In the genomic region with DNA sequence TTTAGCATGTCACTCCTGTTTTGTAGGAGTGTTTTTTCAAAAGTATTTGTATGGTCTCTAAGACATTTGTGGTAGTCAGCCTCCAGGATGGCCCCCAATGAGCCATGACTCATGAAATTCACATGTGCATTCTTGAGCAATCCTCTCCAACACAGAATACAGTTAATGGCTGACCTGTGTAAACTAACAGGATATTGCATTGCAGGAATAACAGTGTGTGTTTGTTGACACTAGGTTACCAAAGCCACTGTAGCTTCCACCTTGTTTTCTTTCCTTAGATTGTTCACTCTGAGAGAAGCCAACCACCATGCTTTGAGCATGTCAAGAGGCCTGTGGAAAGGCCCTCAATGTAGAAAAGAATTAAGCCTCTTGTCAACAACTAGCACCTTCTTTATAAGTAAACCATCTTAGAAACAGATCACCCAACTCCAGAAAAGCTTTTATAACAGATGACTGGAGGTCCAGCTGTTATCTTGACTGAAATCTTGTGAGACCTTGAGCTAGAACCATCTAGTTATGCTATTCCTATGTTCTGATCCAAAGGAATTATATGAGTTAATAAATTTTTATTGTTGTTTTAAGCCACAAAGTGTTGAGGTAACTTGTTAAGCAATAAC, we compare ENCODE assay signal across 1 cellular context.
TF ChIP-seq lines count a peak whose summit lies in the region.

No MANE protein-coding gene starts in this region.

TF ChIP-seq in HepG2, 621 proteins besides CTCF, POLR2A, EP300 and RAD21 (continued from another document and continues in another):
- TF ChIP-seq ZNF687 (CRISPR knock-in tag; IDR thresholded peaks at IDR 0.05) (no peak), ZBTB3 (CRISPR knock-in tag; IDR thresholded peaks at IDR 0.05; ENCODE audit: borderline replicate concordance, low read depth) (0 out of 2 replicates have a peak, but pooled peaks have one; percentile 53), TSC22D2 (CRISPR knock-in tag; IDR thresholded peaks at IDR 0.05; ENCODE audit: borderline replicate concordance) (no peak), NR2C2 (CRISPR knock-in tag; IDR thresholded peaks at IDR 0.05; ENCODE audit: borderline replicate concordance) (peak; percentile 65), U2AF2 (IDR thresholded peaks at IDR 0.05; ENCODE audit: low read depth, low read length) (no peak), ARNT2 (CRISPR knock-in tag; IDR thresholded peaks at IDR 0.05; ENCODE audit: low read depth) (0 out of 2 replicates have a peak, but pooled peaks have one; percentile 62), DBP (CRISPR knock-in tag; IDR thresholded peaks at IDR 0.05; ENCODE audit: not compliant biosample characterization) (no peak), ZNF839 (CRISPR knock-in tag; IDR thresholded peaks at IDR 0.05; ENCODE audit: borderline replicate concordance) (no peak), ZNF124 (CRISPR knock-in tag; IDR thresholded peaks at IDR 0.05) (peak; percentile 32; the same call in 1 of the 2 replicates), SKI (IDR thresholded peaks at IDR 0.05; ENCODE audit: partially characterized antibody) (peak; percentile 52), MLLT10 (CRISPR knock-in tag; IDR thresholded peaks at IDR 0.05) (no peak), GFI1 (CRISPR knock-in tag; IDR thresholded peaks at IDR 0.05; ENCODE audit: borderline replicate concordance) (no peak), ZNF556 (CRISPR knock-in tag; IDR thresholded peaks at IDR 0.05; ENCODE audit: borderline replicate concordance) (peak; percentile 71; the same call in 1 of the 2 replicates), DPF2 (CRISPR knock-in tag; IDR thresholded peaks at IDR 0.05; ENCODE audit: borderline replicate concordance, low read depth) (peak; percentile 85), TAF15 (IDR thresholded peaks at IDR 0.05; ENCODE audit: low read depth, low read length, poor library complexity, severe bottlenecking) (no peak), STAT5B (CRISPR knock-in tag; IDR thresholded peaks at IDR 0.05) (peak; percentile 84; the same call in 1 of the 2 replicates), NONO (IDR thresholded peaks at IDR 0.05) (no peak), NONO (CRISPR knock-in tag; conservative IDR thresholded peaks at IDR 0.05) (peak; percentile 61; the same call in 1 of the 2 replicates), ZNF782 (CRISPR knock-in tag; IDR thresholded peaks at IDR 0.05; ENCODE audit: borderline replicate concordance) (no peak), SKIL (CRISPR knock-in tag; IDR thresholded peaks at IDR 0.05; ENCODE audit: borderline replicate concordance) (peak; percentile 46; the same call in 1 of the 2 replicates), GTF3A (CRISPR knock-in tag; conservative IDR thresholded peaks at IDR 0.05) (no peak), ZNF607 (CRISPR knock-in tag; IDR thresholded peaks at IDR 0.05; ENCODE audit: borderline replicate concordance) (peak; percentile 59; the same call in 1 of the 2 replicates)
- TF ChIP-seq, protein P1, sequence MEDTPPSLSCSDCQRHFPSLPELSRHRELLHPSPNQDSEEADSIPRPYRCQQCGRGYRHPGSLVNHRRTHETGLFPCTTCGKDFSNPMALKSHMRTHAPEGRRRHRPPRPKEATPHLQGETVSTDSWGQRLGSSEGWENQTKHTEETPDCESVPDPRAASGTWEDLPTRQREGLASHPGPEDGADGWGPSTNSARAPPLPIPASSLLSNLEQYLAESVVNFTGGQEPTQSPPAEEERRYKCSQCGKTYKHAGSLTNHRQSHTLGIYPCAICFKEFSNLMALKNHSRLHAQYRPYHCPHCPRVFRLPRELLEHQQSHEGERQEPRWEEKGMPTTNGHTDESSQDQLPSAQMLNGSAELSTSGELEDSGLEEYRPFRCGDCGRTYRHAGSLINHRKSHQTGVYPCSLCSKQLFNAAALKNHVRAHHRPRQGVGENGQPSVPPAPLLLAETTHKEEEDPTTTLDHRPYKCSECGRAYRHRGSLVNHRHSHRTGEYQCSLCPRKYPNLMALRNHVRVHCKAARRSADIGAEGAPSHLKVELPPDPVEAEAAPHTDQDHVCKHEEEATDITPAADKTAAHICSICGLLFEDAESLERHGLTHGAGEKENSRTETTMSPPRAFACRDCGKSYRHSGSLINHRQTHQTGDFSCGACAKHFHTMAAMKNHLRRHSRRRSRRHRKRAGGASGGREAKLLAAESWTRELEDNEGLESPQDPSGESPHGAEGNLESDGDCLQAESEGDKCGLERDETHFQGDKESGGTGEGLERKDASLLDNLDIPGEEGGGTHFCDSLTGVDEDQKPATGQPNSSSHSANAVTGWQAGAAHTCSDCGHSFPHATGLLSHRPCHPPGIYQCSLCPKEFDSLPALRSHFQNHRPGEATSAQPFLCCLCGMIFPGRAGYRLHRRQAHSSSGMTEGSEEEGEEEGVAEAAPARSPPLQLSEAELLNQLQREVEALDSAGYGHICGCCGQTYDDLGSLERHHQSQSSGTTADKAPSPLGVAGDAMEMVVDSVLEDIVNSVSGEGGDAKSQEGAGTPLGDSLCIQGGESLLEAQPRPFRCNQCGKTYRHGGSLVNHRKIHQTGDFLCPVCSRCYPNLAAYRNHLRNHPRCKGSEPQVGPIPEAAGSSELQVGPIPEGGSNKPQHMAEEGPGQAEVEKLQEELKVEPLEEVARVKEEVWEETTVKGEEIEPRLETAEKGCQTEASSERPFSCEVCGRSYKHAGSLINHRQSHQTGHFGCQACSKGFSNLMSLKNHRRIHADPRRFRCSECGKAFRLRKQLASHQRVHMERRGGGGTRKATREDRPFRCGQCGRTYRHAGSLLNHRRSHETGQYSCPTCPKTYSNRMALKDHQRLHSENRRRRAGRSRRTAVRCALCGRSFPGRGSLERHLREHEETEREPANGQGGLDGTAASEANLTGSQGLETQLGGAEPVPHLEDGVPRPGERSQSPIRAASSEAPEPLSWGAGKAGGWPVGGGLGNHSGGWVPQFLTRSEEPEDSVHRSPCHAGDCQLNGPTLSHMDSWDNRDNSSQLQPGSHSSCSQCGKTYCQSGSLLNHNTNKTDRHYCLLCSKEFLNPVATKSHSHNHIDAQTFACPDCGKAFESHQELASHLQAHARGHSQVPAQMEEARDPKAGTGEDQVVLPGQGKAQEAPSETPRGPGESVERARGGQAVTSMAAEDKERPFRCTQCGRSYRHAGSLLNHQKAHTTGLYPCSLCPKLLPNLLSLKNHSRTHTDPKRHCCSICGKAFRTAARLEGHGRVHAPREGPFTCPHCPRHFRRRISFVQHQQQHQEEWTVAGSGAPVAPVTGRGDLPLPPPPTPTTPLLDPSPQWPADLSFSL (CRISPR knock-in tag; IDR thresholded peaks at IDR 0.05): no peak
- TF ChIP-seq, protein P2, sequence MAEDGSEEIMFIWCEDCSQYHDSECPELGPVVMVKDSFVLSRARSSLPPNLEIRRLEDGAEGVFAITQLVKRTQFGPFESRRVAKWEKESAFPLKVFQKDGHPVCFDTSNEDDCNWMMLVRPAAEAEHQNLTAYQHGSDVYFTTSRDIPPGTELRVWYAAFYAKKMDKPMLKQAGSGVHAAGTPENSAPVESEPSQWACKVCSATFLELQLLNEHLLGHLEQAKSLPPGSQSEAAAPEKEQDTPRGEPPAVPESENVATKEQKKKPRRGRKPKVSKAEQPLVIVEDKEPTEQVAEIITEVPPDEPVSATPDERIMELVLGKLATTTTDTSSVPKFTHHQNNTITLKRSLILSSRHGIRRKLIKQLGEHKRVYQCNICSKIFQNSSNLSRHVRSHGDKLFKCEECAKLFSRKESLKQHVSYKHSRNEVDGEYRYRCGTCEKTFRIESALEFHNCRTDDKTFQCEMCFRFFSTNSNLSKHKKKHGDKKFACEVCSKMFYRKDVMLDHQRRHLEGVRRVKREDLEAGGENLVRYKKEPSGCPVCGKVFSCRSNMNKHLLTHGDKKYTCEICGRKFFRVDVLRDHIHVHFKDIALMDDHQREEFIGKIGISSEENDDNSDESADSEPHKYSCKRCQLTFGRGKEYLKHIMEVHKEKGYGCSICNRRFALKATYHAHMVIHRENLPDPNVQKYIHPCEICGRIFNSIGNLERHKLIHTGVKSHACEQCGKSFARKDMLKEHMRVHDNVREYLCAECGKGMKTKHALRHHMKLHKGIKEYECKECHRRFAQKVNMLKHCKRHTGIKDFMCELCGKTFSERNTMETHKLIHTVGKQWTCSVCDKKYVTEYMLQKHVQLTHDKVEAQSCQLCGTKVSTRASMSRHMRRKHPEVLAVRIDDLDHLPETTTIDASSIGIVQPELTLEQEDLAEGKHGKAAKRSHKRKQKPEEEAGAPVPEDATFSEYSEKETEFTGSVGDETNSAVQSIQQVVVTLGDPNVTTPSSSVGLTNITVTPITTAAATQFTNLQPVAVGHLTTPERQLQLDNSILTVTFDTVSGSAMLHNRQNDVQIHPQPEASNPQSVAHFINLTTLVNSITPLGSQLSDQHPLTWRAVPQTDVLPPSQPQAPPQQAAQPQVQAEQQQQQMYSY (CRISPR knock-in tag; IDR thresholded peaks at IDR 0.05): no peak
- TF ChIP-seq, protein P3, sequence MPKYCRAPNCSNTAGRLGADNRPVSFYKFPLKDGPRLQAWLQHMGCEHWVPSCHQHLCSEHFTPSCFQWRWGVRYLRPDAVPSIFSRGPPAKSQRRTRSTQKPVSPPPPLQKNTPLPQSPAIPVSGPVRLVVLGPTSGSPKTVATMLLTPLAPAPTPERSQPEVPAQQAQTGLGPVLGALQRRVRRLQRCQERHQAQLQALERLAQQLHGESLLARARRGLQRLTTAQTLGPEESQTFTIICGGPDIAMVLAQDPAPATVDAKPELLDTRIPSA (CRISPR knock-in tag; IDR thresholded peaks at IDR 0.05; ENCODE audit: borderline replicate concordance): no peak
- TF ChIP-seq, protein P4, sequence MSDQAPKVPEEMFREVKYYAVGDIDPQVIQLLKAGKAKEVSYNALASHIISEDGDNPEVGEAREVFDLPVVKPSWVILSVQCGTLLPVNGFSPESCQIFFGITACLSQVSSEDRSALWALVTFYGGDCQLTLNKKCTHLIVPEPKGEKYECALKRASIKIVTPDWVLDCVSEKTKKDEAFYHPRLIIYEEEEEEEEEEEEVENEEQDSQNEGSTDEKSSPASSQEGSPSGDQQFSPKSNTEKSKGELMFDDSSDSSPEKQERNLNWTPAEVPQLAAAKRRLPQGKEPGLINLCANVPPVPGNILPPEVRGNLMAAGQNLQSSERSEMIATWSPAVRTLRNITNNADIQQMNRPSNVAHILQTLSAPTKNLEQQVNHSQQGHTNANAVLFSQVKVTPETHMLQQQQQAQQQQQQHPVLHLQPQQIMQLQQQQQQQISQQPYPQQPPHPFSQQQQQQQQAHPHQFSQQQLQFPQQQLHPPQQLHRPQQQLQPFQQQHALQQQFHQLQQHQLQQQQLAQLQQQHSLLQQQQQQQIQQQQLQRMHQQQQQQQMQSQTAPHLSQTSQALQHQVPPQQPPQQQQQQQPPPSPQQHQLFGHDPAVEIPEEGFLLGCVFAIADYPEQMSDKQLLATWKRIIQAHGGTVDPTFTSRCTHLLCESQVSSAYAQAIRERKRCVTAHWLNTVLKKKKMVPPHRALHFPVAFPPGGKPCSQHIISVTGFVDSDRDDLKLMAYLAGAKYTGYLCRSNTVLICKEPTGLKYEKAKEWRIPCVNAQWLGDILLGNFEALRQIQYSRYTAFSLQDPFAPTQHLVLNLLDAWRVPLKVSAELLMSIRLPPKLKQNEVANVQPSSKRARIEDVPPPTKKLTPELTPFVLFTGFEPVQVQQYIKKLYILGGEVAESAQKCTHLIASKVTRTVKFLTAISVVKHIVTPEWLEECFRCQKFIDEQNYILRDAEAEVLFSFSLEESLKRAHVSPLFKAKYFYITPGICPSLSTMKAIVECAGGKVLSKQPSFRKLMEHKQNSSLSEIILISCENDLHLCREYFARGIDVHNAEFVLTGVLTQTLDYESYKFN (CRISPR knock-in tag; conservative IDR thresholded peaks at IDR 0.05): peak; percentile 92
